Comparison of ENCODE assay signal across 8 cellular contexts in genomic region chr3:38649500-38650247, GRCh38. TPM values are rescaled to one million over a fixed set of nuclear protein-coding genes. Genes with fewer than 3 reads are reported as not detected.
DNase-seq lines count a peak whose midpoint lies in the region; ATAC-seq and TF ChIP-seq lines count a peak whose summit lies in the region.

Gene SCN5A (minus strand): TSS chr3:38649687. CDS start chr3:38633307, 16,380 bp downstream.

- H3K27ac Mint-ChIP-seq in nephron progenitor cell, result no peak within 1 kb of the TSS

- H3K4me3 Mint-ChIP-seq in nephron progenitor cell, result peak within 1 kb of the TSS; percentile 86

- peaks cover 12% of the 10 kb centered on the region for H3K27me3 ChIP-seq in fibroblast of lung (ENCODE audit: control insufficient read depth, insufficient read depth, low read length)
- no peaks in the 10 kb centered on the region for H3K27me3 ChIP-seq in testis

- no peaks in the 10 kb centered on the region for H3K9me3 ChIP-seq in fibroblast of lung (ENCODE audit: control insufficient read depth, insufficient read depth, low read depth, low read length)
- no peaks in the 10 kb centered on the region for H3K9me3 ChIP-seq in testis

- H3K4me1 ChIP-seq in fibroblast of lung (ENCODE audit: control insufficient read depth, extremely low read depth, insufficient read depth, low read length) (peaks cover 4% of the 10 kb centered on the region), testis (peaks cover 3% of the 10 kb centered on the region)

- TF ChIP-seq CTCF in fibroblast of lung (conservative IDR thresholded peaks at IDR 0.05 in 1 of 2, IDR thresholded peaks at IDR 0.05 in 1 of 2; ENCODE audit: low read depth in 1 of 2, low read length in 2 of 2) (no peak), nephron progenitor cell (IDR thresholded peaks at IDR 0.05) (no peak), testis (IDR thresholded peaks at IDR 0.05) (no peak)

- intact Hi-C loops in testis (cut with DNase I; ENCODE audit: low total_unique reads), result loop anchor here (10.0 kb wide), 1 partner anchor 125 kb away; no protein-coding TSS in a partner anchor

- no peak within 1 kb of the TSS for H3K27ac ChIP-seq in fibroblast of lung (ENCODE audit: insufficient read depth, low read length)
- H3K27ac ChIP-seq in testis, result no peak within 1 kb of the TSS

- H3K4me3 ChIP-seq in fibroblast of lung (replicated peaks in 1 of 4; ENCODE audit: control extremely low read depth in 1 of 4, insufficient read depth in 1 of 4, low read depth in 3 of 4, low read length in 4 of 4), result peak within 1 kb of the TSS; percentile 30 to 57 (median 40)
- H3K4me3 ChIP-seq in testis, result peak within 1 kb of the TSS; percentile 47 to 49

- H3K9ac ChIP-seq in fibroblast of lung (ENCODE audit: insufficient read depth, low read length), result peak within 1 kb of the TSS; percentile 53

- H3K36me3 ChIP-seq in fibroblast of lung (ENCODE audit: control insufficient read depth, insufficient read depth, low read length), result no peaks in the 10 kb centered on the region
- H3K36me3 ChIP-seq in testis (ENCODE audit: low read depth, missing control alignments), result no peaks in the 10 kb centered on the region

- peak within 1 kb of the TSS; percentile 29 for H2AFZ ChIP-seq in fibroblast of lung (ENCODE audit: low read length)

- DNase-seq in AG08395 (ENCODE audit: low spot score) (peak; percentile 60), NCI-H1105 treated with DMSO at 0.1 percent for 48 hours (lab: John Stamatoyannopoulos, UW) (peak; percentile 13), activated T-cell treated with anti-CD3 and anti-CD28 coated beads for 1 hour (ENCODE audit: low read depth) (peak; percentile 35), fibroblast of lung (ENCODE audit: low read depth in 2 of 2) (peak in 1 of 2 donors; percentile 16), nephron progenitor cell (peak; percentile 75), testis (peak; percentile 43), superior temporal gyrus (ENCODE audit: extremely low spot score) (no peak)

- TF ChIP-seq POLR2A in testis (IDR thresholded peaks at IDR 0.05), result no peak

- H3K27me3 Mint-ChIP-seq in nephron progenitor cell (ENCODE audit: low read depth, poor library complexity), result peaks cover 13% of the 10 kb centered on the region

- ATAC-seq in GM19324 (IDR thresholded peaks at IDR 0.05; ENCODE audit: low FRiP score, unreplicated experiment), result peak; percentile 50

- H3K9me3 Mint-ChIP-seq in nephron progenitor cell, result no peaks in the 10 kb centered on the region

- H3K4me2 ChIP-seq in fibroblast of lung (ENCODE audit: extremely low read depth, insufficient read depth, low read length), result peak within 1 kb of the TSS; percentile 69

- H3K36me3 Mint-ChIP-seq in nephron progenitor cell (ENCODE audit: low read depth), result no peaks in the 10 kb centered on the region

- 2% methylated on average over 57 of the region's 76 CpGs; no CpG with 5 or more reads in 1 of the 2 donors for WGBS in testis, 2 donors

- no peaks in the 10 kb centered on the region for H3K79me2 ChIP-seq in fibroblast of lung (ENCODE audit: control insufficient read depth, insufficient read depth, low read length)

- peaks cover 5% of the 10 kb centered on the region for H3K4me1 Mint-ChIP-seq in nephron progenitor cell

- H4K20me1 ChIP-seq in fibroblast of lung (ENCODE audit: control insufficient read depth, extremely low read depth, insufficient read depth, low read length), result no peaks in the 10 kb centered on the region

RNA-seq across cellular contexts. Expression of gene SCN5A, which starts in this region (rescaled TPM):
- total RNA-seq in fibroblast of lung (0.50 and 0.77 TPM in 2 replicates), testis (under 1 TPM; 0.63 to 0.99 TPM)
- polyA plus RNA-seq in fibroblast of lung (0.27 and 0.61 TPM in 2 replicates), testis (ENCODE audit: insufficient read depth, low read depth, low replicate concordance) (0.73 TPM)
- polyA plus RNA-seq in fibroblast of lung (2012), result 0.36 and 0.56 TPM in 2 replicates
- 1.3 and 2.4 TPM in 2 replicates for polyA minus RNA-seq in fibroblast of lung (ENCODE audit: low replicate concordance)

Comparison
In these comparisons a context has a peak if more than half of its experiments do, and no peak if none do; other contexts are left out.
1. Peak in DNase-seq and H3K4me3 ChIP-seq in testis; RNA of the gene not detected or under 1 TPM.